In the genomic region with DNA sequence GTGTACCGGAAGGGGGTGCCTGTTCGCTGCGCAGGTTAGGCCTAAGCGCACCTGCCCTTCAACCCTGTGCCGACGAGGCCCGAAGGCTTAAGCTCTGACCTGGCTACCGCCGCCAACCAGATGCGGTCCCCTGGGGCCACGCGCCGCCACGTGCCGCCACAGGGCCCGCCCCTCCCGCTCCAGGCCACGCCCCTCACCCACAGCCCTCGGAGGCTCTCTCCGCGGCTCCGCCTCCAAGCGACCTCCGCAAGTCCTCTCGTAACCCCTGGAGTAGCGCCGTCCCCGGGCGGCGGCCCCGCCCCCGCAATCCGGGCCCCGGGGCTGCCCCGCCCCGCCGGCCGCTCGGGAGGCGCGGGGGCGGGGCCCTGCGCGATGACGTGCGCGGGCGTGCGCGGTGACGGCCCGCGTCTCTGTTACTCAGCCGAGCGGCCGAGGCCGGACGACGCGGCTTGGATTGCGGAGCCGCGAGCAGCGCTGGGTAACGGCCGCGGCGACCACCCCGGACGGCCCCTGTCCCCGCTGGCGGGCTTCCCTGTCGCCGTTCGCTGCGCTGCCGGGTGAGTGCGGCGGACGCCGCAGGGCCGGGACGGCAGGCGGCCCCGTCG, we compare ENCODE assay signal across 1 cellular context.
TF ChIP-seq lines count a peak whose summit lies in the region.

A gene (plus strand): TSS at position 413 of the 605 bp plus-strand sequence. CDS start 94,984 bp downstream, outside the sequence.

TF ChIP-seq in HepG2, 621 proteins besides CTCF, POLR2A, EP300 and RAD21 (continued from another document and continues in another):
- peak; percentile 27; the same call in 1 of the 2 replicates for TF ChIP-seq TP53 (CRISPR knock-in tag; conservative IDR thresholded peaks at IDR 0.05)
- peak; percentile 52; the same call in 1 of the 2 replicates for TF ChIP-seq ZNF552 (CRISPR knock-in tag; IDR thresholded peaks at IDR 0.05; ENCODE audit: borderline replicate concordance)
- TF ChIP-seq, protein P1, sequence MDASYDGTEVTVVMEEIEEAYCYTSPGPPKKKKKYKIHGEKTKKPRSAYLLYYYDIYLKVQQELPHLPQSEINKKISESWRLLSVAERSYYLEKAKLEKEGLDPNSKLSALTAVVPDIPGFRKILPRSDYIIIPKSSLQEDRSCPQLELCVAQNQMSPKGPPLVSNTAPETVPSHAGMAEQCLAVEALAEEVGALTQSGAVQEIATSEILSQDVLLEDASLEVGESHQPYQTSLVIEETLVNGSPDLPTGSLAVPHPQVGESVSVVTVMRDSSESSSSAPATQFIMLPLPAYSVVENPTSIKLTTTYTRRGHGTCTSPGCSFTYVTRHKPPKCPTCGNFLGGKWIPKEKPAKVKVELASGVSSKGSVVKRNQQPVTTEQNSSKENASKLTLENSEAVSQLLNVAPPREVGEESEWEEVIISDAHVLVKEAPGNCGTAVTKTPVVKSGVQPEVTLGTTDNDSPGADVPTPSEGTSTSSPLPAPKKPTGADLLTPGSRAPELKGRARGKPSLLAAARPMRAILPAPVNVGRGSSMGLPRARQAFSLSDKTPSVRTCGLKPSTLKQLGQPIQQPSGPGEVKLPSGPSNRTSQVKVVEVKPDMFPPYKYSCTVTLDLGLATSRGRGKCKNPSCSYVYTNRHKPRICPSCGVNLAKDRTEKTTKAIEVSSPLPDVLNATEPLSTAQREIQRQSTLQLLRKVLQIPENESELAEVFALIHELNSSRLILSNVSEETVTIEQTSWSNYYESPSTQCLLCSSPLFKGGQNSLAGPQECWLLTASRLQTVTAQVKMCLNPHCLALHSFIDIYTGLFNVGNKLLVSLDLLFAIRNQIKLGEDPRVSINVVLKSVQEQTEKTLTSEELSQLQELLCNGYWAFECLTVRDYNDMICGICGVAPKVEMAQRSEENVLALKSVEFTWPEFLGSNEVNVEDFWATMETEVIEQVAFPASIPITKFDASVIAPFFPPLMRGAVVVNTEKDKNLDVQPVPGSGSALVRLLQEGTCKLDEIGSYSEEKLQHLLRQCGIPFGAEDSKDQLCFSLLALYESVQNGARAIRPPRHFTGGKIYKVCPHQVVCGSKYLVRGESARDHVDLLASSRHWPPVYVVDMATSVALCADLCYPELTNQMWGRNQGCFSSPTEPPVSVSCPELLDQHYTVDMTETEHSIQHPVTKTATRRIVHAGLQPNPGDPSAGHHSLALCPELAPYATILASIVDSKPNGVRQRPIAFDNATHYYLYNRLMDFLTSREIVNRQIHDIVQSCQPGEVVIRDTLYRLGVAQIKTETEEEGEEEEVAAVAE (CRISPR knock-in tag; IDR thresholded peaks at IDR 0.05; ENCODE audit: borderline replicate concordance), result no peak
- peak; percentile 86 for TF ChIP-seq ZNF256 (CRISPR knock-in tag; conservative IDR thresholded peaks at IDR 0.05)
- TF ChIP-seq CBX1 (IDR thresholded peaks at IDR 0.05; ENCODE audit: low read depth), result peak; percentile 52
- TF ChIP-seq MAFF (IDR thresholded peaks at IDR 0.05; ENCODE audit: low read depth, low read length), result no peak
- TF ChIP-seq PHF21A (CRISPR knock-in tag; IDR thresholded peaks at IDR 0.05), result no peak; the same call in 1 of the 2 replicates
- TF ChIP-seq, protein P2, sequence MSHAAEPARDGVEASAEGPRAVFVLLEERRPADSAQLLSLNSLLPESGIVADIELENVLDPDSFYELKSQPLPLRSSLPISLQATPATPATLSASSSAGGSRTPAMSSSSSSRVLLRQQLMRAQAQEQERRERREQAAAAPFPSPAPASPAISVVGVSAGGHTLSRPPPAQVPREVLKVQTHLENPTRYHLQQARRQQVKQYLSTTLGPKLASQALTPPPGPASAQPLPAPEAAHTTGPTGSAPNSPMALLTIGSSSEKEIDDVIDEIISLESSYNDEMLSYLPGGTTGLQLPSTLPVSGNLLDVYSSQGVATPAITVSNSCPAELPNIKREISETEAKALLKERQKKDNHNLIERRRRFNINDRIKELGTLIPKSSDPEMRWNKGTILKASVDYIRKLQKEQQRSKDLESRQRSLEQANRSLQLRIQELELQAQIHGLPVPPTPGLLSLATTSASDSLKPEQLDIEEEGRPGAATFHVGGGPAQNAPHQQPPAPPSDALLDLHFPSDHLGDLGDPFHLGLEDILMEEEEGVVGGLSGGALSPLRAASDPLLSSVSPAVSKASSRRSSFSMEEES (CRISPR knock-in tag; IDR thresholded peaks at IDR 0.05), result peak; percentile 72
- TF ChIP-seq ATRX (CRISPR knock-in tag; IDR thresholded peaks at IDR 0.05; ENCODE audit: borderline replicate concordance), result no peak
- TF ChIP-seq ZC3H13 (CRISPR knock-in tag; IDR thresholded peaks at IDR 0.05), result peak; percentile 74; the same call in 1 of the 2 replicates
- TF ChIP-seq NFRKB (IDR thresholded peaks at IDR 0.05), result no peak
- TF ChIP-seq, protein P3, sequence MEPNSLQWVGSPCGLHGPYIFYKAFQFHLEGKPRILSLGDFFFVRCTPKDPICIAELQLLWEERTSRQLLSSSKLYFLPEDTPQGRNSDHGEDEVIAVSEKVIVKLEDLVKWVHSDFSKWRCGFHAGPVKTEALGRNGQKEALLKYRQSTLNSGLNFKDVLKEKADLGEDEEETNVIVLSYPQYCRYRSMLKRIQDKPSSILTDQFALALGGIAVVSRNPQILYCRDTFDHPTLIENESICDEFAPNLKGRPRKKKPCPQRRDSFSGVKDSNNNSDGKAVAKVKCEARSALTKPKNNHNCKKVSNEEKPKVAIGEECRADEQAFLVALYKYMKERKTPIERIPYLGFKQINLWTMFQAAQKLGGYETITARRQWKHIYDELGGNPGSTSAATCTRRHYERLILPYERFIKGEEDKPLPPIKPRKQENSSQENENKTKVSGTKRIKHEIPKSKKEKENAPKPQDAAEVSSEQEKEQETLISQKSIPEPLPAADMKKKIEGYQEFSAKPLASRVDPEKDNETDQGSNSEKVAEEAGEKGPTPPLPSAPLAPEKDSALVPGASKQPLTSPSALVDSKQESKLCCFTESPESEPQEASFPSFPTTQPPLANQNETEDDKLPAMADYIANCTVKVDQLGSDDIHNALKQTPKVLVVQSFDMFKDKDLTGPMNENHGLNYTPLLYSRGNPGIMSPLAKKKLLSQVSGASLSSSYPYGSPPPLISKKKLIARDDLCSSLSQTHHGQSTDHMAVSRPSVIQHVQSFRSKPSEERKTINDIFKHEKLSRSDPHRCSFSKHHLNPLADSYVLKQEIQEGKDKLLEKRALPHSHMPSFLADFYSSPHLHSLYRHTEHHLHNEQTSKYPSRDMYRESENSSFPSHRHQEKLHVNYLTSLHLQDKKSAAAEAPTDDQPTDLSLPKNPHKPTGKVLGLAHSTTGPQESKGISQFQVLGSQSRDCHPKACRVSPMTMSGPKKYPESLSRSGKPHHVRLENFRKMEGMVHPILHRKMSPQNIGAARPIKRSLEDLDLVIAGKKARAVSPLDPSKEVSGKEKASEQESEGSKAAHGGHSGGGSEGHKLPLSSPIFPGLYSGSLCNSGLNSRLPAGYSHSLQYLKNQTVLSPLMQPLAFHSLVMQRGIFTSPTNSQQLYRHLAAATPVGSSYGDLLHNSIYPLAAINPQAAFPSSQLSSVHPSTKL (CRISPR knock-in tag; IDR thresholded peaks at IDR 0.05), result peak; percentile 55
- TF ChIP-seq ZNF331 (CRISPR knock-in tag; IDR thresholded peaks at IDR 0.05), result no peak
- TF ChIP-seq ZNF614 (CRISPR knock-in tag; IDR thresholded peaks at IDR 0.05; ENCODE audit: borderline replicate concordance), result no peak
- TF ChIP-seq RBAK (CRISPR knock-in tag; IDR thresholded peaks at IDR 0.05), result no peak
- TF ChIP-seq, protein P4, sequence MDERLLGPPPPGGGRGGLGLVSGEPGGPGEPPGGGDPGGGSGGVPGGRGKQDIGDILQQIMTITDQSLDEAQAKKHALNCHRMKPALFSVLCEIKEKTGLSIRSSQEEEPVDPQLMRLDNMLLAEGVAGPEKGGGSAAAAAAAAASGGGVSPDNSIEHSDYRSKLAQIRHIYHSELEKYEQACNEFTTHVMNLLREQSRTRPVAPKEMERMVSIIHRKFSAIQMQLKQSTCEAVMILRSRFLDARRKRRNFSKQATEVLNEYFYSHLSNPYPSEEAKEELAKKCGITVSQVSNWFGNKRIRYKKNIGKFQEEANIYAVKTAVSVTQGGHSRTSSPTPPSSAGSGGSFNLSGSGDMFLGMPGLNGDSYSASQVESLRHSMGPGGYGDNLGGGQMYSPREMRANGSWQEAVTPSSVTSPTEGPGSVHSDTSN (CRISPR knock-in tag; IDR thresholded peaks at IDR 0.05), result no peak
- peak; percentile 35; the same call in 1 of the 2 replicates for TF ChIP-seq ZNF598 (CRISPR knock-in tag; IDR thresholded peaks at IDR 0.05; ENCODE audit: borderline replicate concordance)
- TF ChIP-seq, protein P5, sequence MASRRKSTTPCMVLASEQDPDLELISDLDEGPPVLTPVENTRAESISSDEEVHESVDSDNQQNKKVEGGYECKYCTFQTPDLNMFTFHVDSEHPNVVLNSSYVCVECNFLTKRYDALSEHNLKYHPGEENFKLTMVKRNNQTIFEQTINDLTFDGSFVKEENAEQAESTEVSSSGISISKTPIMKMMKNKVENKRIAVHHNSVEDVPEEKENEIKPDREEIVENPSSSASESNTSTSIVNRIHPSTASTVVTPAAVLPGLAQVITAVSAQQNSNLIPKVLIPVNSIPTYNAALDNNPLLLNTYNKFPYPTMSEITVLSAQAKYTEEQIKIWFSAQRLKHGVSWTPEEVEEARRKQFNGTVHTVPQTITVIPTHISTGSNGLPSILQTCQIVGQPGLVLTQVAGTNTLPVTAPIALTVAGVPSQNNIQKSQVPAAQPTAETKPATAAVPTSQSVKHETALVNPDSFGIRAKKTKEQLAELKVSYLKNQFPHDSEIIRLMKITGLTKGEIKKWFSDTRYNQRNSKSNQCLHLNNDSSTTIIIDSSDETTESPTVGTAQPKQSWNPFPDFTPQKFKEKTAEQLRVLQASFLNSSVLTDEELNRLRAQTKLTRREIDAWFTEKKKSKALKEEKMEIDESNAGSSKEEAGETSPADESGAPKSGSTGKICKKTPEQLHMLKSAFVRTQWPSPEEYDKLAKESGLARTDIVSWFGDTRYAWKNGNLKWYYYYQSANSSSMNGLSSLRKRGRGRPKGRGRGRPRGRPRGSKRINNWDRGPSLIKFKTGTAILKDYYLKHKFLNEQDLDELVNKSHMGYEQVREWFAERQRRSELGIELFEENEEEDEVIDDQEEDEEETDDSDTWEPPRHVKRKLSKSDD (CRISPR knock-in tag; IDR thresholded peaks at IDR 0.05; ENCODE audit: low read depth), result no peak; the same call in none of the 2 replicates
- no peak for TF ChIP-seq CHD4 (IDR thresholded peaks at IDR 0.05; ENCODE audit: borderline replicate concordance, low read length)
- TF ChIP-seq, protein P6, sequence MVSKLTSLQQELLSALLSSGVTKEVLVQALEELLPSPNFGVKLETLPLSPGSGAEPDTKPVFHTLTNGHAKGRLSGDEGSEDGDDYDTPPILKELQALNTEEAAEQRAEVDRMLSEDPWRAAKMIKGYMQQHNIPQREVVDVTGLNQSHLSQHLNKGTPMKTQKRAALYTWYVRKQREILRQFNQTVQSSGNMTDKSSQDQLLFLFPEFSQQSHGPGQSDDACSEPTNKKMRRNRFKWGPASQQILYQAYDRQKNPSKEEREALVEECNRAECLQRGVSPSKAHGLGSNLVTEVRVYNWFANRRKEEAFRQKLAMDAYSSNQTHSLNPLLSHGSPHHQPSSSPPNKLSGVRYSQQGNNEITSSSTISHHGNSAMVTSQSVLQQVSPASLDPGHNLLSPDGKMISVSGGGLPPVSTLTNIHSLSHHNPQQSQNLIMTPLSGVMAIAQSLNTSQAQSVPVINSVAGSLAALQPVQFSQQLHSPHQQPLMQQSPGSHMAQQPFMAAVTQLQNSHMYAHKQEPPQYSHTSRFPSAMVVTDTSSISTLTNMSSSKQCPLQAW (CRISPR knock-in tag; IDR thresholded peaks at IDR 0.05), result no peak
- TF ChIP-seq ZNF335 (CRISPR knock-in tag; IDR thresholded peaks at IDR 0.05), result no peak
- TF ChIP-seq MED1 (CRISPR knock-in tag; IDR thresholded peaks at IDR 0.05), result peak; percentile 64
- no peak; the same call in 1 of the 2 replicates for TF ChIP-seq GLI4 (CRISPR knock-in tag; IDR thresholded peaks at IDR 0.05; ENCODE audit: borderline replicate concordance)
- TF ChIP-seq, protein P7, sequence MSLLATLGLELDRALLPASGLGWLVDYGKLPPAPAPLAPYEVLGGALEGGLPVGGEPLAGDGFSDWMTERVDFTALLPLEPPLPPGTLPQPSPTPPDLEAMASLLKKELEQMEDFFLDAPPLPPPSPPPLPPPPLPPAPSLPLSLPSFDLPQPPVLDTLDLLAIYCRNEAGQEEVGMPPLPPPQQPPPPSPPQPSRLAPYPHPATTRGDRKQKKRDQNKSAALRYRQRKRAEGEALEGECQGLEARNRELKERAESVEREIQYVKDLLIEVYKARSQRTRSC (CRISPR knock-in tag; IDR thresholded peaks at IDR 0.05; ENCODE audit: low read depth), result no peak
- no peak for TF ChIP-seq NR2F2 (IDR thresholded peaks at IDR 0.05; ENCODE audit: borderline replicate concordance, low read depth)
- TF ChIP-seq, protein P8, sequence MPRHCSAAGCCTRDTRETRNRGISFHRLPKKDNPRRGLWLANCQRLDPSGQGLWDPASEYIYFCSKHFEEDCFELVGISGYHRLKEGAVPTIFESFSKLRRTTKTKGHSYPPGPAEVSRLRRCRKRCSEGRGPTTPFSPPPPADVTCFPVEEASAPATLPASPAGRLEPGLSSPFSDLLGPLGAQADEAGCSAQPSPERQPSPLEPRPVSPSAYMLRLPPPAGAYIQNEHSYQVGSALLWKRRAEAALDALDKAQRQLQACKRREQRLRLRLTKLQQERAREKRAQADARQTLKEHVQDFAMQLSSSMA (CRISPR knock-in tag; IDR thresholded peaks at IDR 0.05), result no peak
- TF ChIP-seq, protein P9, sequence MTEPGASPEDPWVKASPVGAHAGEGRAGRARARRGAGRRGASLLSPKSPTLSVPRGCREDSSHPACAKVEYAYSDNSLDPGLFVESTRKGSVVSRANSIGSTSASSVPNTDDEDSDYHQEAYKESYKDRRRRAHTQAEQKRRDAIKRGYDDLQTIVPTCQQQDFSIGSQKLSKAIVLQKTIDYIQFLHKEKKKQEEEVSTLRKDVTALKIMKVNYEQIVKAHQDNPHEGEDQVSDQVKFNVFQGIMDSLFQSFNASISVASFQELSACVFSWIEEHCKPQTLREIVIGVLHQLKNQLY (CRISPR knock-in tag; IDR thresholded peaks at IDR 0.05), result peak; percentile 69
- peak; percentile 56; the same call in 1 of the 2 replicates for TF ChIP-seq ZNF350 (CRISPR knock-in tag; IDR thresholded peaks at IDR 0.05; ENCODE audit: borderline replicate concordance, low read depth)
- TF ChIP-seq, protein P10, sequence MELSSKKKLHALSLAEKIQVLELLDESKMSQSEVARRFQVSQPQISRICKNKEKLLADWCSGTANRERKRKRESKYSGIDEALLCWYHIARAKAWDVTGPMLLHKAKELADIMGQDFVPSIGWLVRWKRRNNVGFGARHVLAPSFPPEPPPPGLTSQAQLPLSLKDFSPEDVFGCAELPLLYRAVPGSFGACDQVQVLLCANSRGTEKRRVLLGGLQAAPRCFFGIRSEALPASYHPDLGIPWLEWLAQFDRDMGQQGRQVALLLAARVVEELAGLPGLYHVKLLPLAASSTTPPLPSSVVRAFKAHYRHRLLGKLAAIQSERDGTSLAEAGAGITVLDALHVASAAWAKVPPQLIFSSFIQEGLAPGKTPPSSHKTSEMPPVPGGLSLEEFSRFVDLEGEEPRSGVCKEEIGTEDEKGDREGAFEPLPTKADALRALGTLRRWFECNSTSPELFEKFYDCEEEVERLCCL (CRISPR knock-in tag; IDR thresholded peaks at IDR 0.05; ENCODE audit: borderline replicate concordance), result no peak
- peak; percentile 93 for TF ChIP-seq ZNF232 (CRISPR knock-in tag; IDR thresholded peaks at IDR 0.05; ENCODE audit: borderline replicate concordance)
- TF ChIP-seq ZNF703 (CRISPR knock-in tag; IDR thresholded peaks at IDR 0.05; ENCODE audit: borderline replicate concordance), result 0 out of 2 replicates have a peak, but pooled peaks have one; percentile 29
- TF ChIP-seq ZNF136 (CRISPR knock-in tag; IDR thresholded peaks at IDR 0.05; ENCODE audit: low read depth), result peak; percentile 52; the same call in 1 of the 2 replicates
- TF ChIP-seq ZNF674 (CRISPR knock-in tag; IDR thresholded peaks at IDR 0.05; ENCODE audit: low read depth), result no peak
- TF ChIP-seq BORCS8-MEF2B (CRISPR knock-in tag; IDR thresholded peaks at IDR 0.05), result peak; percentile 62; the same call in 1 of the 2 replicates
- TF ChIP-seq TOE1 (CRISPR knock-in tag; IDR thresholded peaks at IDR 0.05), result no peak
